In the genomic region with DNA sequence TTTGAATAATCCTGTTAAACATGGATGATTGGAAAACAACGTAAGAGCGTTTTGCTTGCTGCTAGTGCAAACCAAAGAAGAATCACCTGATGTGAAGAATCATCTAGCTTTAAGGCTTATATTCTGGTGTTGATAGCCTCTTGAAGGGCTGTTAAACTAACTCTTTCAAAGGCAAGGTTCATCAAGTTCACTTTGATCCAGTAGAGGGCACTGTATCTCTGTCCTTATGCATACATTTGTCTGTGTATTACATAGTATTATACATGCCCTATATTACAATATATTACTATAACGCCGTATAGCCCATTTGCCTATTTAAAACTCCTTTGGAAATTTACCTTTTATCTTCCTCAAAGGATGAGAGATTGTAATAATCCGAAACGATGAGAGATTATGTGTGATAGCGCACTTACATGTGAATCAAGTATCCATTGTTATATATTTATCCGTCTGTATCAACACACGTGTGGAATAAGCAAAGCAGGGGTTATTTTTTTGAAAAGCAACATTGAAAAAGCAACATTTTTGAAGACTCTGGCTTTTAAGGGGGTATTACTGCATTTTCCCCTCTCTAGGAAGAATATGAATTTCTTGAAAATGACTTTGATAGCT, we compare ENCODE assay signal across 9 cellular contexts. TPM values are rescaled to one million over a fixed set of nuclear protein-coding genes. Genes with fewer than 3 reads are reported as not detected.
DNase-seq lines count a peak whose midpoint lies in the region; ATAC-seq lines count a peak whose summit lies in the region.
"Had no signal": no experiment of that assay in that cellular context is flagged by ENCODE, and none has a peak within 500 bp of the region (broad histone marks: within the 10 kb centered on the region; RNA-seq: fewer than 3 reads in every experiment).

No MANE protein-coding gene starts in this region.

- no peaks in the 10 kb centered on the region for H3K79me1 ChIP-seq in neuronal stem cell (ENCODE audit: low read depth, low read length)

- H3K36me3 Mint-ChIP-seq in activated CD4-positive, alpha-beta T cell treated with anti-CD3 and anti-CD28 coated beads, Interleukin-2, amount 10 ng/mL, durations not matched to agents 7 days and 5 days (ENCODE audit: low read depth) = no peaks in the 10 kb centered on the region
- H3K36me3 Mint-ChIP-seq: activated naive CD8-positive, alpha-beta T cell had no signal

- CTCF ChIA-PET in activated CD4-positive, alpha-beta T cell treated with anti-CD3 and anti-CD28 coated beads, Interleukin-2, amount 10 ng/mL, durations not matched to agents 7 days and 5 days (lab: Charles Lee) = interaction anchor here (0.6 to 1.3 kb wide), 3 partner anchors 9 to 759 kb away, joined by 3 to 6 read pairs (median 3); no protein-coding TSS in a partner anchor

- H3K4me2 ChIP-seq in neuronal stem cell (ENCODE audit: insufficient read depth, low read length, poor library complexity, severe bottlenecking) = no peak overlapping the region

- no peaks in the 10 kb centered on the region for H3K36me3 ChIP-seq in neuronal stem cell (replicated peaks in 1 of 2; ENCODE audit: control insufficient read depth in 2 of 2, insufficient read depth in 2 of 2, low read length in 2 of 2)

- no peak overlapping the region for H3K23ac ChIP-seq in neuronal stem cell (ENCODE audit: low read depth, low read length, poor library complexity)

- H3K27ac ChIP-seq in neuronal stem cell (replicated peaks; ENCODE audit: low read length) = no peak overlapping the region

- H4K8ac ChIP-seq in neuronal stem cell (ENCODE audit: low read depth, low read length) = no peak overlapping the region

- no peak overlapping the region for H2BK12ac ChIP-seq in neuronal stem cell (ENCODE audit: low read length)

- no peaks in the 10 kb centered on the region for H3K27me3 ChIP-seq in neuronal stem cell (ENCODE audit: control insufficient read depth in 3 of 3, insufficient read depth in 3 of 3, low read depth in 1 of 3, low read length in 3 of 3)

- H4K91ac ChIP-seq in neuronal stem cell (ENCODE audit: low read depth, low read length, poor library complexity) = no peak overlapping the region

- peak; percentile 60 for ATAC-seq in esophagus mucosa
- no peak for ATAC-seq in GM21717 (IDR thresholded peaks at IDR 0.05; ENCODE audit: unreplicated experiment)

- peak; percentile 39 for DNase-seq in activated CD4-positive, alpha-beta T cell treated with anti-CD3 and anti-CD28 coated beads, Interleukin-2, amount 10 ng/mL, durations not matched to agents 7 days and 5 days
- no peak for DNase-seq in activated CD4-positive, alpha-beta T cell treated with anti-CD3 and anti-CD28 coated beads for 1 hour
- DNase-seq in LHCN-M2 (ENCODE audit: low read depth) = peak; percentile 52
- DNase-seq in RKO (ENCODE audit: low spot score) = peak; percentile 63
- peak; percentile 15 for DNase-seq in neuronal stem cell (ENCODE audit: low spot score)
- no peak for DNase-seq in cortex of kidney (lab: John Stamatoyannopoulos, UW)

- H2BK120ac ChIP-seq in neuronal stem cell (ENCODE audit: low read depth, low read length) = no peak overlapping the region

- POLR2A ChIA-PET in activated CD4-positive, alpha-beta T cell treated with anti-CD3 and anti-CD28 coated beads, Interleukin-2, amount 10 ng/mL, durations not matched to agents 7 days and 5 days (lab: Charles Lee) = no interaction called here

- H3K14ac ChIP-seq in neuronal stem cell (ENCODE audit: low read length) = no peak overlapping the region

- H3K4me1 Mint-ChIP-seq in activated CD4-positive, alpha-beta T cell treated with anti-CD3 and anti-CD28 coated beads, Interleukin-2, amount 10 ng/mL, durations not matched to agents 7 days and 5 days = no peaks in the 10 kb centered on the region

- no peak overlapping the region for H3K27ac Mint-ChIP-seq in activated CD4-positive, alpha-beta T cell treated with anti-CD3 and anti-CD28 coated beads, Interleukin-2, amount 10 ng/mL, durations not matched to agents 7 days and 5 days
- H3K27ac Mint-ChIP-seq: activated naive CD8-positive, alpha-beta T cell had no signal

- no peak overlapping the region for H3K18ac ChIP-seq in neuronal stem cell (ENCODE audit: low read length)

- H3K4me3 ChIP-seq in neuronal stem cell (ENCODE audit: low read length in 2 of 2) = no peak overlapping the region

- no peak overlapping the region for H2BK5ac ChIP-seq in neuronal stem cell (ENCODE audit: low read length)

- no peaks in the 10 kb centered on the region for H3K9me3 Mint-ChIP-seq in activated CD4-positive, alpha-beta T cell treated with anti-CD3 and anti-CD28 coated beads, Interleukin-2, amount 10 ng/mL, durations not matched to agents 7 days and 5 days

- H3K9me3 ChIP-seq in neuronal stem cell (replicated peaks in 1 of 2; ENCODE audit: control insufficient read depth in 2 of 2, insufficient read depth in 1 of 2, low read depth in 1 of 2, low read length in 2 of 2) = peaks cover 0 to 2% of the 10 kb centered on the region in 2 donors

- H3K4me3 Mint-ChIP-seq in activated CD4-positive, alpha-beta T cell treated with anti-CD3 and anti-CD28 coated beads, Interleukin-2, amount 10 ng/mL, durations not matched to agents 7 days and 5 days = no peak overlapping the region
- H3K4me3 Mint-ChIP-seq: activated naive CD8-positive, alpha-beta T cell had no signal

- H2AFZ ChIP-seq in neuronal stem cell (ENCODE audit: low read length) = no peak overlapping the region

- H3K9ac ChIP-seq in neuronal stem cell (ENCODE audit: low read depth, low read length, poor library complexity) = no peak overlapping the region

- H2BK15ac ChIP-seq in neuronal stem cell (ENCODE audit: low read length) = no peak overlapping the region

- H2AK5ac ChIP-seq in neuronal stem cell (ENCODE audit: low read depth, low read length) = no peak overlapping the region

- H3K4me1 ChIP-seq in neuronal stem cell (ENCODE audit: control insufficient read depth in 2 of 2, insufficient read depth in 1 of 2, low read depth in 1 of 2, low read length in 2 of 2) = no peaks in the 10 kb centered on the region

- WGBS in neuronal stem cell (ENCODE audit: extremely low coverage in 2 of 2, insufficient read length in 2 of 2, insufficient replicate concordance in 1 of 2), 2 donors = no CpG with 5 or more reads among the region's 9 CpGs

- H3K4ac ChIP-seq in neuronal stem cell (ENCODE audit: low read length) = no peak overlapping the region

- peaks cover 15% of the 10 kb centered on the region for H3K27me3 Mint-ChIP-seq in activated CD4-positive, alpha-beta T cell treated with anti-CD3 and anti-CD28 coated beads, Interleukin-2, amount 10 ng/mL, durations not matched to agents 7 days and 5 days

RNA-seq across cellular contexts. Expression of a gene that starts 50.8 kb away (rescaled TPM):
- 1 to 10 TPM; 7.0 to 8.7 TPM for total RNA-seq in activated CD4-positive, alpha-beta T cell treated with anti-CD3 and anti-CD28 coated beads, Interleukin-2, amount 10 ng/mL, durations not matched to agents 7 days and 5 days
- 40.7 and 41.2 TPM in 2 replicates for total RNA-seq in LHCN-M2 (2014; rRNA removed)
- 46.7 TPM for polyA plus RNA-seq in LHCN-M2 (2012)
- total RNA-seq in esophagus mucosa = 1.6 TPM
- 2.6 TPM for polyA plus RNA-seq in neuronal stem cell (2013, experiment 1 of 2)
- polyA plus RNA-seq in neuronal stem cell (2013, experiment 2 of 2) = 2.7 TPM

Comparison
In these comparisons a context has a peak if more than half of its experiments do, and no peak if none do; other contexts are left out.
1. DNase-seq: peak in activated CD4-positive, alpha-beta T cell treated with anti-CD3 and anti-CD28 coated beads, Interleukin-2, amount 10 ng/mL, durations not matched to agents 7 days and 5 days (single experiment), LHCN-M2 (single experiment), RKO (single experiment) and neuronal stem cell (single experiment); none in activated CD4-positive, alpha-beta T cell treated with anti-CD3 and anti-CD28 coated beads for 1 hour (single experiment) and cortex of kidney (single experiment).